In the genomic region with DNA sequence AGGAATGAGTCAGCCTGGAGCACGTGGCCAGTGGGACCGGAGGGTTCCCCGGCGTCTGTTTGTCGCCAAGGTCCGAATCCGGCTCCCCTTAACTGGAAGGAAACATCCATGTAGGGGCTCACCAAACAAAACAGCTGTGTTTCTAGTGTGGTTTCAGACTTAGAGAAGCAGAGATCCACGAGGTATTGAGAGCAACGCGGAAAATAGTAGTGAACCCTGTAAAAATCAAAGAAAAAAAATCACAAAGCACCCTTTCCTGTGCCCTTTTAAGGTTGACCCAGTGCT, we compare ENCODE assay signal across 1 cellular context.
TF ChIP-seq lines count a peak whose summit lies in the region.

No MANE protein-coding gene starts in this region.

TF ChIP-seq in GM12878, 131 proteins besides CTCF, POLR2A, EP300 and RAD21:
- TF ChIP-seq SUPT20H (IDR thresholded peaks at IDR 0.05; ENCODE audit: borderline replicate concordance, control insufficient read depth, low read depth, low read length): no peak
- TF ChIP-seq, protein P1, sequence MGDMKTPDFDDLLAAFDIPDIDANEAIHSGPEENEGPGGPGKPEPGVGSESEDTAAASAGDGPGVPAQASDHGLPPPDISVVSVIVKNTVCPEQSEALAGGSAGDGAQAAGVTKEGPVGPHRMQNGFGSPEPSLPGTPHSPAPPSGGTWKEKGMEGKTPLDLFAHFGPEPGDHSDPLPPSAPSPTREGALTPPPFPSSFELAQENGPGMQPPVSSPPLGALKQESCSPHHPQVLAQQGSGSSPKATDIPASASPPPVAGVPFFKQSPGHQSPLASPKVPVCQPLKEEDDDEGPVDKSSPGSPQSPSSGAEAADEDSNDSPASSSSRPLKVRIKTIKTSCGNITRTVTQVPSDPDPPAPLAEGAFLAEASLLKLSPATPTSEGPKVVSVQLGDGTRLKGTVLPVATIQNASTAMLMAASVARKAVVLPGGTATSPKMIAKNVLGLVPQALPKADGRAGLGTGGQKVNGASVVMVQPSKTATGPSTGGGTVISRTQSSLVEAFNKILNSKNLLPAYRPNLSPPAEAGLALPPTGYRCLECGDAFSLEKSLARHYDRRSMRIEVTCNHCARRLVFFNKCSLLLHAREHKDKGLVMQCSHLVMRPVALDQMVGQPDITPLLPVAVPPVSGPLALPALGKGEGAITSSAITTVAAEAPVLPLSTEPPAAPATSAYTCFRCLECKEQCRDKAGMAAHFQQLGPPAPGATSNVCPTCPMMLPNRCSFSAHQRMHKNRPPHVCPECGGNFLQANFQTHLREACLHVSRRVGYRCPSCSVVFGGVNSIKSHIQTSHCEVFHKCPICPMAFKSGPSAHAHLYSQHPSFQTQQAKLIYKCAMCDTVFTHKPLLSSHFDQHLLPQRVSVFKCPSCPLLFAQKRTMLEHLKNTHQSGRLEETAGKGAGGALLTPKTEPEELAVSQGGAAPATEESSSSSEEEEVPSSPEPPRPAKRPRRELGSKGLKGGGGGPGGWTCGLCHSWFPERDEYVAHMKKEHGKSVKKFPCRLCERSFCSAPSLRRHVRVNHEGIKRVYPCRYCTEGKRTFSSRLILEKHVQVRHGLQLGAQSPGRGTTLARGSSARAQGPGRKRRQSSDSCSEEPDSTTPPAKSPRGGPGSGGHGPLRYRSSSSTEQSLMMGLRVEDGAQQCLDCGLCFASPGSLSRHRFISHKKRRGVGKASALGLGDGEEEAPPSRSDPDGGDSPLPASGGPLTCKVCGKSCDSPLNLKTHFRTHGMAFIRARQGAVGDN (IDR thresholded peaks at IDR 0.05): peak; percentile 32
- TF ChIP-seq ATF7 (IDR thresholded peaks at IDR 0.05; ENCODE audit: low read depth): peak; percentile 26; the same call in 1 of the 2 replicates
- TF ChIP-seq, protein P2, sequence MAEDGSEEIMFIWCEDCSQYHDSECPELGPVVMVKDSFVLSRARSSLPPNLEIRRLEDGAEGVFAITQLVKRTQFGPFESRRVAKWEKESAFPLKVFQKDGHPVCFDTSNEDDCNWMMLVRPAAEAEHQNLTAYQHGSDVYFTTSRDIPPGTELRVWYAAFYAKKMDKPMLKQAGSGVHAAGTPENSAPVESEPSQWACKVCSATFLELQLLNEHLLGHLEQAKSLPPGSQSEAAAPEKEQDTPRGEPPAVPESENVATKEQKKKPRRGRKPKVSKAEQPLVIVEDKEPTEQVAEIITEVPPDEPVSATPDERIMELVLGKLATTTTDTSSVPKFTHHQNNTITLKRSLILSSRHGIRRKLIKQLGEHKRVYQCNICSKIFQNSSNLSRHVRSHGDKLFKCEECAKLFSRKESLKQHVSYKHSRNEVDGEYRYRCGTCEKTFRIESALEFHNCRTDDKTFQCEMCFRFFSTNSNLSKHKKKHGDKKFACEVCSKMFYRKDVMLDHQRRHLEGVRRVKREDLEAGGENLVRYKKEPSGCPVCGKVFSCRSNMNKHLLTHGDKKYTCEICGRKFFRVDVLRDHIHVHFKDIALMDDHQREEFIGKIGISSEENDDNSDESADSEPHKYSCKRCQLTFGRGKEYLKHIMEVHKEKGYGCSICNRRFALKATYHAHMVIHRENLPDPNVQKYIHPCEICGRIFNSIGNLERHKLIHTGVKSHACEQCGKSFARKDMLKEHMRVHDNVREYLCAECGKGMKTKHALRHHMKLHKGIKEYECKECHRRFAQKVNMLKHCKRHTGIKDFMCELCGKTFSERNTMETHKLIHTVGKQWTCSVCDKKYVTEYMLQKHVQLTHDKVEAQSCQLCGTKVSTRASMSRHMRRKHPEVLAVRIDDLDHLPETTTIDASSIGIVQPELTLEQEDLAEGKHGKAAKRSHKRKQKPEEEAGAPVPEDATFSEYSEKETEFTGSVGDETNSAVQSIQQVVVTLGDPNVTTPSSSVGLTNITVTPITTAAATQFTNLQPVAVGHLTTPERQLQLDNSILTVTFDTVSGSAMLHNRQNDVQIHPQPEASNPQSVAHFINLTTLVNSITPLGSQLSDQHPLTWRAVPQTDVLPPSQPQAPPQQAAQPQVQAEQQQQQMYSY (CRISPR knock-in tag; IDR thresholded peaks at IDR 0.05): no peak
- TF ChIP-seq SMC3 (IDR thresholded peaks at IDR 0.05; ENCODE audit: borderline replicate concordance, low read length): no peak
- TF ChIP-seq TCF3 (IDR thresholded peaks at IDR 0.05; ENCODE audit: borderline replicate concordance, insufficient read depth, low read depth, low read length): no peak
- TF ChIP-seq EGR1 (IDR thresholded peaks at IDR 0.05; ENCODE audit: borderline replicate concordance in 1 of 2, low read depth in 2 of 2, low read length in 2 of 2): peak in 1 of 2 experiments; percentile 1; a peak in 1 of 3 replicates
- TF ChIP-seq, protein P3, sequence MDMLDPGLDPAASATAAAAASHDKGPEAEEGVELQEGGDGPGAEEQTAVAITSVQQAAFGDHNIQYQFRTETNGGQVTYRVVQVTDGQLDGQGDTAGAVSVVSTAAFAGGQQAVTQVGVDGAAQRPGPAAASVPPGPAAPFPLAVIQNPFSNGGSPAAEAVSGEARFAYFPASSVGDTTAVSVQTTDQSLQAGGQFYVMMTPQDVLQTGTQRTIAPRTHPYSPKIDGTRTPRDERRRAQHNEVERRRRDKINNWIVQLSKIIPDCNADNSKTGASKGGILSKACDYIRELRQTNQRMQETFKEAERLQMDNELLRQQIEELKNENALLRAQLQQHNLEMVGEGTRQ (IDR thresholded peaks at IDR 0.05; ENCODE audit: borderline replicate concordance, low read depth, low read length): peak; percentile 58
- TF ChIP-seq, protein P4, sequence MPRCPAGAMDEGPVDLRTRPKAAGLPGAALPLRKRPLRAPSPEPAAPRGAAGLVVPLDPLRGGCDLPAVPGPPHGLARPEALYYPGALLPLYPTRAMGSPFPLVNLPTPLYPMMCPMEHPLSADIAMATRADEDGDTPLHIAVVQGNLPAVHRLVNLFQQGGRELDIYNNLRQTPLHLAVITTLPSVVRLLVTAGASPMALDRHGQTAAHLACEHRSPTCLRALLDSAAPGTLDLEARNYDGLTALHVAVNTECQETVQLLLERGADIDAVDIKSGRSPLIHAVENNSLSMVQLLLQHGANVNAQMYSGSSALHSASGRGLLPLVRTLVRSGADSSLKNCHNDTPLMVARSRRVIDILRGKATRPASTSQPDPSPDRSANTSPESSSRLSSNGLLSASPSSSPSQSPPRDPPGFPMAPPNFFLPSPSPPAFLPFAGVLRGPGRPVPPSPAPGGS (IDR thresholded peaks at IDR 0.05; ENCODE audit: borderline replicate concordance, insufficient read depth, low read depth, low read length, poor library complexity, severe bottlenecking): no peak
- no peak for TF ChIP-seq CHD2 (IDR thresholded peaks at IDR 0.05; ENCODE audit: borderline replicate concordance, low read depth, low read length)
- no peak for TF ChIP-seq DPF2 (IDR thresholded peaks at IDR 0.05)
- TF ChIP-seq MXI1 (IDR thresholded peaks at IDR 0.05; ENCODE audit: low read depth, low read length): peak; percentile 88
- TF ChIP-seq TBL1XR1 (IDR thresholded peaks at IDR 0.05; ENCODE audit: low read depth, low read length): no peak
- TF ChIP-seq JUNB (IDR thresholded peaks at IDR 0.05): peak; percentile 56; the same call in 1 of the 2 replicates
- no peak for TF ChIP-seq POLR2AphosphoS5 (IDR thresholded peaks at IDR 0.05; ENCODE audit: low read length)
- peak in 1 of 2 experiments; percentile 66; a peak in 2 of 4 replicates for TF ChIP-seq BHLHE40 (IDR thresholded peaks at IDR 0.05; ENCODE audit: borderline replicate concordance in 1 of 2, low read depth in 2 of 2, low read length in 1 of 2)
- TF ChIP-seq SREBF2 (IDR thresholded peaks at IDR 0.05; ENCODE audit: low read length): no peak
- TF ChIP-seq, protein P5, sequence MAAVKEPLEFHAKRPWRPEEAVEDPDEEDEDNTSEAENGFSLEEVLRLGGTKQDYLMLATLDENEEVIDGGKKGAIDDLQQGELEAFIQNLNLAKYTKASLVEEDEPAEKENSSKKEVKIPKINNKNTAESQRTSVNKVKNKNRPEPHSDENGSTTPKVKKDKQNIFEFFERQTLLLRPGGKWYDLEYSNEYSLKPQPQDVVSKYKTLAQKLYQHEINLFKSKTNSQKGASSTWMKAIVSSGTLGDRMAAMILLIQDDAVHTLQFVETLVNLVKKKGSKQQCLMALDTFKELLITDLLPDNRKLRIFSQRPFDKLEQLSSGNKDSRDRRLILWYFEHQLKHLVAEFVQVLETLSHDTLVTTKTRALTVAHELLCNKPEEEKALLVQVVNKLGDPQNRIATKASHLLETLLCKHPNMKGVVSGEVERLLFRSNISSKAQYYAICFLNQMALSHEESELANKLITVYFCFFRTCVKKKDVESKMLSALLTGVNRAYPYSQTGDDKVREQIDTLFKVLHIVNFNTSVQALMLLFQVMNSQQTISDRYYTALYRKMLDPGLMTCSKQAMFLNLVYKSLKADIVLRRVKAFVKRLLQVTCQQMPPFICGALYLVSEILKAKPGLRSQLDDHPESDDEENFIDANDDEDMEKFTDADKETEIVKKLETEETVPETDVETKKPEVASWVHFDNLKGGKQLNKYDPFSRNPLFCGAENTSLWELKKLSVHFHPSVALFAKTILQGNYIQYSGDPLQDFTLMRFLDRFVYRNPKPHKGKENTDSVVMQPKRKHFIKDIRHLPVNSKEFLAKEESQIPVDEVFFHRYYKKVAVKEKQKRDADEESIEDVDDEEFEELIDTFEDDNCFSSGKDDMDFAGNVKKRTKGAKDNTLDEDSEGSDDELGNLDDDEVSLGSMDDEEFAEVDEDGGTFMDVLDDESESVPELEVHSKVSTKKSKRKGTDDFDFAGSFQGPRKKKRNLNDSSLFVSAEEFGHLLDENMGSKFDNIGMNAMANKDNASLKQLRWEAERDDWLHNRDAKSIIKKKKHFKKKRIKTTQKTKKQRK (IDR thresholded peaks at IDR 0.05; ENCODE audit: low read depth, low read length): no peak
- TF ChIP-seq, protein P6, sequence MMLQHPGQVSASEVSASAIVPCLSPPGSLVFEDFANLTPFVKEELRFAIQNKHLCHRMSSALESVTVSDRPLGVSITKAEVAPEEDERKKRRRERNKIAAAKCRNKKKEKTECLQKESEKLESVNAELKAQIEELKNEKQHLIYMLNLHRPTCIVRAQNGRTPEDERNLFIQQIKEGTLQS (IDR thresholded peaks at IDR 0.05; ENCODE audit: borderline replicate concordance, extremely low read depth, low read depth, low read length): peak; percentile 23; the same call in 1 of the 2 replicates
- TF ChIP-seq ZSCAN29 (IDR thresholded peaks at IDR 0.05): no peak
- TF ChIP-seq, protein P7, sequence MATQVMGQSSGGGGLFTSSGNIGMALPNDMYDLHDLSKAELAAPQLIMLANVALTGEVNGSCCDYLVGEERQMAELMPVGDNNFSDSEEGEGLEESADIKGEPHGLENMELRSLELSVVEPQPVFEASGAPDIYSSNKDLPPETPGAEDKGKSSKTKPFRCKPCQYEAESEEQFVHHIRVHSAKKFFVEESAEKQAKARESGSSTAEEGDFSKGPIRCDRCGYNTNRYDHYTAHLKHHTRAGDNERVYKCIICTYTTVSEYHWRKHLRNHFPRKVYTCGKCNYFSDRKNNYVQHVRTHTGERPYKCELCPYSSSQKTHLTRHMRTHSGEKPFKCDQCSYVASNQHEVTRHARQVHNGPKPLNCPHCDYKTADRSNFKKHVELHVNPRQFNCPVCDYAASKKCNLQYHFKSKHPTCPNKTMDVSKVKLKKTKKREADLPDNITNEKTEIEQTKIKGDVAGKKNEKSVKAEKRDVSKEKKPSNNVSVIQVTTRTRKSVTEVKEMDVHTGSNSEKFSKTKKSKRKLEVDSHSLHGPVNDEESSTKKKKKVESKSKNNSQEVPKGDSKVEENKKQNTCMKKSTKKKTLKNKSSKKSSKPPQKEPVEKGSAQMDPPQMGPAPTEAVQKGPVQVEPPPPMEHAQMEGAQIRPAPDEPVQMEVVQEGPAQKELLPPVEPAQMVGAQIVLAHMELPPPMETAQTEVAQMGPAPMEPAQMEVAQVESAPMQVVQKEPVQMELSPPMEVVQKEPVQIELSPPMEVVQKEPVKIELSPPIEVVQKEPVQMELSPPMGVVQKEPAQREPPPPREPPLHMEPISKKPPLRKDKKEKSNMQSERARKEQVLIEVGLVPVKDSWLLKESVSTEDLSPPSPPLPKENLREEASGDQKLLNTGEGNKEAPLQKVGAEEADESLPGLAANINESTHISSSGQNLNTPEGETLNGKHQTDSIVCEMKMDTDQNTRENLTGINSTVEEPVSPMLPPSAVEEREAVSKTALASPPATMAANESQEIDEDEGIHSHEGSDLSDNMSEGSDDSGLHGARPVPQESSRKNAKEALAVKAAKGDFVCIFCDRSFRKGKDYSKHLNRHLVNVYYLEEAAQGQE (IDR thresholded peaks at IDR 0.05; ENCODE audit: low read depth, low read length): no peak
- TF ChIP-seq, protein P8, sequence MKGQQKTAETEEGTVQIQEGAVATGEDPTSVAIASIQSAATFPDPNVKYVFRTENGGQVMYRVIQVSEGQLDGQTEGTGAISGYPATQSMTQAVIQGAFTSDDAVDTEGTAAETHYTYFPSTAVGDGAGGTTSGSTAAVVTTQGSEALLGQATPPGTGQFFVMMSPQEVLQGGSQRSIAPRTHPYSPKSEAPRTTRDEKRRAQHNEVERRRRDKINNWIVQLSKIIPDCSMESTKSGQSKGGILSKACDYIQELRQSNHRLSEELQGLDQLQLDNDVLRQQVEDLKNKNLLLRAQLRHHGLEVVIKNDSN (IDR thresholded peaks at IDR 0.05; ENCODE audit: borderline replicate concordance, extremely low read length, insufficient read depth, low read depth, low read length): peak; percentile 76
- no peak for TF ChIP-seq BMI1 (IDR thresholded peaks at IDR 0.05; ENCODE audit: borderline replicate concordance)
- peak; percentile 84 for TF ChIP-seq RAD51 (IDR thresholded peaks at IDR 0.05)
- peak; percentile 97 for TF ChIP-seq MYC (IDR thresholded peaks at IDR 0.05; ENCODE audit: insufficient read depth, insufficient read length, insufficient replicate concordance, low read length, severe bottlenecking)
- TF ChIP-seq, protein P9, sequence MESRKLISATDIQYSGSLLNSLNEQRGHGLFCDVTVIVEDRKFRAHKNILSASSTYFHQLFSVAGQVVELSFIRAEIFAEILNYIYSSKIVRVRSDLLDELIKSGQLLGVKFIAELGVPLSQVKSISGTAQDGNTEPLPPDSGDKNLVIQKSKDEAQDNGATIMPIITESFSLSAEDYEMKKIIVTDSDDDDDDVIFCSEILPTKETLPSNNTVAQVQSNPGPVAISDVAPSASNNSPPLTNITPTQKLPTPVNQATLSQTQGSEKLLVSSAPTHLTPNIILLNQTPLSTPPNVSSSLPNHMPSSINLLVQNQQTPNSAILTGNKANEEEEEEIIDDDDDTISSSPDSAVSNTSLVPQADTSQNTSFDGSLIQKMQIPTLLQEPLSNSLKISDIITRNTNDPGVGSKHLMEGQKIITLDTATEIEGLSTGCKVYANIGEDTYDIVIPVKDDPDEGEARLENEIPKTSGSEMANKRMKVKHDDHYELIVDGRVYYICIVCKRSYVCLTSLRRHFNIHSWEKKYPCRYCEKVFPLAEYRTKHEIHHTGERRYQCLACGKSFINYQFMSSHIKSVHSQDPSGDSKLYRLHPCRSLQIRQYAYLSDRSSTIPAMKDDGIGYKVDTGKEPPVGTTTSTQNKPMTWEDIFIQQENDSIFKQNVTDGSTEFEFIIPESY (IDR thresholded peaks at IDR 0.05): no peak
- no peak for TF ChIP-seq MEF2A (IDR thresholded peaks at IDR 0.05; ENCODE audit: insufficient read depth, low read depth, low read length)
TF ChIP-seq in GM12878: peak in this region for 11.
